25 cellular contexts compared by ENCODE assay signal in the genomic region with DNA sequence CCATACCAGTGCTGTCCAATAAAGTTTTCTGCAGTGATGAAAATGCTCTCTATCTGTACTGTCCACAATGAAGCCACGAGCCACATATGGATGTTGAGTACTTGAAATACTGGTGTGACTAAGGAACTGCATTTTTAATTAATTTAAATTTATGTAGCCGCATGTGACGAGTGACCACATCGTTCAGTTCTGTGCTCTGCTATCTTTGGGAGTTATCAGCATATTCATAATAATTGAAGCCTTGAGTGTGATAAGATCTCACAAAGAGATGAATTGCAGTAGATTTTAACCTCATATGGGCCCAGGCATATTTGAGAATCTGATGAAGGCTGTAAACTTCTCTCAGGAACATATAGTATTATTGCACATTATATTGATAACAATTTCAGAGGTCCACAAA.
"Had no signal": no experiment of that assay in that cellular context is flagged by ENCODE, and none has a peak within 500 bp of the region (broad histone marks: within the 10 kb centered on the region; RNA-seq: fewer than 3 reads in every experiment).

No MANE protein-coding gene starts in this region.

- DNase-seq: activated B cell treated with CpG ODN at 0.5 μM for 24 hours; activated CD4-positive, alpha-beta memory T cell treated with anti-CD3 and anti-CD28 coated beads, Interleukin-2, amount 10 ng/mL, durations not matched to agents 7 days and 5 days; activated CD4-positive, alpha-beta T cell treated with anti-CD3 and anti-CD28 coated beads for 1 hour; activated CD4-positive, alpha-beta T cell treated with anti-CD3 and anti-CD28 coated beads, Interleukin-2, amount 50 U/mL, for 1 hour; activated naive CD4-positive, alpha-beta T cell treated with anti-CD3 and anti-CD28 coated beads, Interleukin-2, amount 50 U/mL, for 16 hours; activated naive CD8-positive, alpha-beta T cell treated with anti-CD3 and anti-CD28 coated beads, Interleukin-2, amount 10 ng/mL, durations not matched to agents 7 days and 5 days; activated T-cell treated with anti-CD3 and anti-CD28 coated beads for 4 hours; activated T-cell treated with anti-CD3 and anti-CD28 coated beads, Interleukin-2, amount 50 U/mL, for 48 hours; aorta; caudate nucleus; MM.1S; NCI-H1105; NCI-H1436; NCI-H1694 treated with DMSO at 0.1 percent for 48 hours; NCI-H2029 treated with DMSO at 0.1 percent for 48 hours; NCI-H345; NCI-H510A; NCI-H526 treated with DMSO at 0.1 percent for 48 hours; NK-92 treated with Interleukin-12 subunit alpha and Interleukin-12 subunit beta, amount 100 ng/mL, for 24 hours; OCI-M1; SHP77; T1000 had no signal

- H3K4me3 Mint-ChIP-seq: activated B cell treated with CpG ODN at 0.5 μM for 24 hours; activated CD4-positive, alpha-beta memory T cell treated with anti-CD3 and anti-CD28 coated beads, Interleukin-2, amount 10 ng/mL, durations not matched to agents 7 days and 5 days; activated naive CD8-positive, alpha-beta T cell treated with anti-CD3 and anti-CD28 coated beads, Interleukin-2, amount 10 ng/mL, durations not matched to agents 7 days and 5 days had no signal

- H3K9me3 ChIP-seq: breast epithelium, SJSA1 had no signal

- H3K4me1 ChIP-seq: breast epithelium had no signal

- H3K27ac Mint-ChIP-seq: activated B cell treated with CpG ODN at 0.5 μM for 24 hours; activated CD4-positive, alpha-beta memory T cell treated with anti-CD3 and anti-CD28 coated beads, Interleukin-2, amount 10 ng/mL, durations not matched to agents 7 days and 5 days; activated naive CD8-positive, alpha-beta T cell treated with anti-CD3 and anti-CD28 coated beads, Interleukin-2, amount 10 ng/mL, durations not matched to agents 7 days and 5 days; activated T-helper 2 cell treated with anti-CD3 and anti-CD28 coated beads, Interferon-gamma antibody, Interleukin-2, Interleukin-4, amounts not matched to agents 10 μg/mL and 5 μg/mL and 100 μg/mL, durations not matched to agents 14 hours and 24 hours and 36 hours had no signal

- H3K27me3 Mint-ChIP-seq: activated B cell treated with CpG ODN at 0.5 μM for 24 hours; activated CD4-positive, alpha-beta memory T cell treated with anti-CD3 and anti-CD28 coated beads, Interleukin-2, amount 10 ng/mL, durations not matched to agents 7 days and 5 days; activated naive CD8-positive, alpha-beta T cell treated with anti-CD3 and anti-CD28 coated beads, Interleukin-2, amount 10 ng/mL, durations not matched to agents 7 days and 5 days had no signal

- H3K4me3 ChIP-seq: breast epithelium, SJSA1 had no signal

- H3K27me3 ChIP-seq: breast epithelium, SJSA1 had no signal

- H3K9me3 Mint-ChIP-seq: activated B cell treated with CpG ODN at 0.5 μM for 24 hours; activated CD4-positive, alpha-beta memory T cell treated with anti-CD3 and anti-CD28 coated beads, Interleukin-2, amount 10 ng/mL, durations not matched to agents 7 days and 5 days; activated naive CD8-positive, alpha-beta T cell treated with anti-CD3 and anti-CD28 coated beads, Interleukin-2, amount 10 ng/mL, durations not matched to agents 7 days and 5 days; activated T-helper 2 cell treated with anti-CD3 and anti-CD28 coated beads, Interferon-gamma antibody, Interleukin-2, Interleukin-4, amounts not matched to agents 10 μg/mL and 5 μg/mL and 100 μg/mL, durations not matched to agents 14 hours and 24 hours and 36 hours had no signal

- H3K36me3 ChIP-seq: breast epithelium, SJSA1 had no signal

- H3K27ac ChIP-seq: breast epithelium, SJSA1 had no signal
